In genomic region chr4:164998526-164998925, GRCh38 we compare ENCODE assay signal across 10 cellular contexts. TPM values are rescaled to one million over a fixed set of nuclear protein-coding genes. Genes with fewer than 3 reads are reported as not detected.
"Had no signal": no experiment of that assay in that cellular context is flagged by ENCODE, and none has a peak within 500 bp of the region (broad histone marks: within the 10 kb centered on the region; RNA-seq: fewer than 3 reads in every experiment).

No MANE protein-coding gene starts in this region.

RNA-seq across cellular contexts. Expression of gene TRIM61, which starts 21.1 kb away (rescaled TPM):
- total RNA-seq: body of pancreas had no signal

RNA-seq across cellular contexts. Expression of gene TRIM60, which starts 33.3 kb away (rescaled TPM):
- total RNA-seq: activated B cell treated with CpG ODN at 0.5 μM for 24 hours; activated CD8-positive, alpha-beta T cell treated with anti-CD3 and anti-CD28 coated beads for 36 hours; activated T-cell treated with anti-CD3 and anti-CD28 coated beads, Interleukin-2, amount 50 U/mL, for 4 hours; activated T-helper 17 cell treated with anti-CD3 and anti-CD28 coated beads, Interleukin-2, amount 50 U/mL, for 72 hours; aorta; body of pancreas; esophagus muscularis mucosa; foreskin keratinocyte; gastrocnemius medialis; T-helper 17 cell had no signal

RNA-seq across cellular contexts. Expression of gene TRIM75, which starts 55.1 kb away (rescaled TPM):
- total RNA-seq: activated B cell treated with CpG ODN at 0.5 μM for 24 hours; activated CD8-positive, alpha-beta T cell treated with anti-CD3 and anti-CD28 coated beads for 36 hours; activated T-cell treated with anti-CD3 and anti-CD28 coated beads, Interleukin-2, amount 50 U/mL, for 4 hours; activated T-helper 17 cell treated with anti-CD3 and anti-CD28 coated beads, Interleukin-2, amount 50 U/mL, for 72 hours; aorta; body of pancreas; esophagus muscularis mucosa; foreskin keratinocyte; gastrocnemius medialis; T-helper 17 cell had no signal
